7 cellular contexts compared by ENCODE assay signal in the genomic region with DNA sequence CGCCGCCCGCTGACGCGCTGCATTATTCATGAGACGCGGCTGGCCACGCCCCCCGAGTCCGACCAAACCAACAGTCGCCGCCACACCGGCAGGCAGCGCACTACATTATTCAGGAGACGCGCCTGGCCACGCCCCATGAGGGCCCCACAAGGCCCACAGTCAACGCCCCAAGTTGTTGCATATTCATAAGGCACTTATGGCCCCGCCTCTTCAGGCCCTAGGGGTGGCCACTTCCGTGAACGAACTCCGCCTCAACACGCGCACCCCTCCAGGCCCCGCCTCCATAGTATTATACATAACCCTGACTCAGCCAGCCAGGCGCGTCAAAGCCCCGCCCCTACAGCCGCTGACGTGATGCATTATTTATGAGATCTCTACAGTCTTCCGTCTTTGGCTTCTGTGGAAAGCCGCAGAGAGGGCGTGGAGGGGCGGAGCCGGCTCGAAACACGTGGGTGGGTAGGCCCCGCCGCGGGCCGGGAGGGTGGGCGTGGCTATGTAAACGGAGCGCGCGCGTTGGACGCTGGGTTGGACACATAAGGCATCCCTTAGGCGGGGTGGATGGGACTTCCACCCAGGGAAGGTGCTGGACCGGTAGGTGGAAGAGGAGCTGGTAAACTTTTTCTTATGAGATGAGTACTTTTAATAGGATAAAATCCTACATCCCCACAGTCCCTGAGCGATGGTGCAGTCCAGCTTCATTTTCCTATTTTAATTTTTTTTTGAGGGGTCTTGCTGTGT.
DNase-seq lines count a peak whose midpoint lies in the region; ATAC-seq and TF ChIP-seq lines count a peak whose summit lies in the region.

No MANE protein-coding gene starts in this region.

- DNase-seq in NCI-H2029 (lab: John Stamatoyannopoulos, UW) (peak; percentile 100), T-helper 9 cell (peak; percentile 100), astrocyte of the spinal cord (ENCODE audit: low read depth, low spot score) (peak; percentile 100), hippocampal formation (lab: John Stamatoyannopoulos, UW) (peak; percentile 100), retina (peak; percentile 99)

- peak; percentile 71 for ATAC-seq in GM18508 (IDR thresholded peaks at IDR 0.05; ENCODE audit: insufficient read depth, unreplicated experiment)
- peak; percentile 80 for ATAC-seq in HG02981 (IDR thresholded peaks at IDR 0.05; ENCODE audit: unreplicated experiment)

- in situ Hi-C loops in astrocyte of the spinal cord (cut with HindIII; ENCODE audit: low sequenced_read_pairs): no loop called here

- peak; percentile 14 for TF ChIP-seq CTCF in astrocyte of the spinal cord (IDR thresholded peaks at IDR 0.05; ENCODE audit: low read depth, low read length)

- H3K4me3 ChIP-seq in astrocyte of the spinal cord (ENCODE audit: low read depth, low read length): no peak overlapping the region
